18 cellular contexts compared by ENCODE assay signal in the genomic region with DNA sequence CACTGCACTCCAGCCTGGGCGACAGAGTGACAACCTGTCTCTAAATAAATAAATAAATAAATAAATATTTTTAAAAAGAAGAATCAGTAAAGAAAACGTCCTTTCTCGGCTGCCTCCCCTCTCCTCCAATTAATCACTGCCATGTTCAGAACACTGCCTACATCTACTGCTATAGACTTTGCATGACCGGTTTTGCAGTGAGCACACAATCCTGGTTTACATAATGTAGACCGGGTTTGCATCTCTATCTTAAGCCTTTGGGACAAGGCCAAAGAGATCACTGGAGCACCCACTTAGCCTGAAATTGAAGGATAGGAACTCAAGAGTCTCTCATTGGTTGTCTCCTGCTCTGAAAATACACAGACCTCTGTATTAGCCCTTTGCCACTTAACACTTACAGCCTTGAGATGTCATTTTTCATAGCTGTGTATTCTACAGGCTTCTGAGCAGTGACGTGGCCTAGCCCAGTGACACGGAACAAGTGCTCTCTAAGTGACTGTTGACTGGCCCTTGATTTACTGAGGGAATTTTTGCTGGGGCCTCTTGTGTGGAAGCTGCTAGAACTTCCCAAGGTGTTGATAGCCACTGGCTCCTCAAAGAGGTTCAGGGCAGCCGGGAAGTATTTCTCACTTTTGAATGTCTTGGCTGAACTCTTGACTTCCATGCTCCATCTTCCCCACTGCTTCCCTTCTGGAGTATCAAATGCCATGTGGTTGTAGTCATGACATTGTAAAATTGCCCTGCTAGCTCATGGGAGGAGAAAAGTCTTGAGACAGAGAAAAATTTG. TPM values are rescaled to one million over a fixed set of nuclear protein-coding genes. Genes with fewer than 3 reads are reported as not detected.
A peak's percentile ranks its signal among the peaks of the same experiment; 100 is the strongest.
DNase-seq lines count a peak whose midpoint lies in the region; ATAC-seq and TF ChIP-seq lines count a peak whose summit lies in the region.
"Had no signal": no experiment of that assay in that cellular context is flagged by ENCODE, and none has a peak within 500 bp of the region (broad histone marks: within the 10 kb centered on the region; RNA-seq: fewer than 3 reads in every experiment).

No MANE protein-coding gene starts in this region.

- H3K9me3 Mint-ChIP-seq in glutamatergic neuron (ENCODE audit: unreplicated experiment) = peaks cover 2% of the 10 kb centered on the region

- no peaks in the 10 kb centered on the region for H3K27me3 Mint-ChIP-seq in glutamatergic neuron (ENCODE audit: unreplicated experiment)

- no peak overlapping the region for H3K4me3 Mint-ChIP-seq in glutamatergic neuron (ENCODE audit: unreplicated experiment)
- H3K4me3 Mint-ChIP-seq: activated naive CD8-positive, alpha-beta T cell treated with anti-CD3 and anti-CD28 coated beads for 36 hours had no signal

- DNase-seq in AG08396 (ENCODE audit: low spot score) (peak; percentile 18), HK-2 (ENCODE audit: unreplicated experiment) (peak; percentile 44), astrocyte of the hippocampus (ENCODE audit: low read depth, low spot score) (peak; percentile 17), iris pigment epithelial cell (ENCODE audit: low read depth) (peak; percentile 47), superior temporal gyrus (ENCODE audit: extremely low spot score) (no peak), glutamatergic neuron (no peak)
- no peak for DNase-seq in stimulated activated CD4-positive, alpha-beta T cell treated with anti-CD3 and anti-CD28 coated beads, Interleukin-15, amount 100 ng/mL, for 24 hours
- DNase-seq: activated CD4-positive, CD25-positive, alpha-beta regulatory T cell treated with anti-CD3 and anti-CD28 coated beads, Interleukin-2, amount 50 U/mL, for 72 hours; activated naive CD8-positive, alpha-beta T cell treated with anti-CD3 and anti-CD28 coated beads for 36 hours; cortex of kidney; GF-D8; MV-4-11; NCI-H446 treated with DMSO at 0.1 percent for 48 hours; pancreas had no signal

- TF ChIP-seq CTCF in glutamatergic neuron (IDR thresholded peaks at IDR 0.05; ENCODE audit: partially characterized antibody, unreplicated experiment) = no peak

- no peaks in the 10 kb centered on the region for H3K4me1 Mint-ChIP-seq in glutamatergic neuron (ENCODE audit: low read depth, unreplicated experiment)
- H3K4me1 Mint-ChIP-seq: activated naive CD8-positive, alpha-beta T cell treated with anti-CD3 and anti-CD28 coated beads for 36 hours had no signal

- ATAC-seq in GM21367 (IDR thresholded peaks at IDR 0.05; ENCODE audit: unreplicated experiment) = no peak
- ATAC-seq: esophagus mucosa, Panc1, pancreas had no signal

- H3K36me3 Mint-ChIP-seq in glutamatergic neuron (ENCODE audit: unreplicated experiment) = peaks cover 6% of the 10 kb centered on the region
- H3K36me3 Mint-ChIP-seq: activated naive CD8-positive, alpha-beta T cell treated with anti-CD3 and anti-CD28 coated beads for 36 hours had no signal

- no peak overlapping the region for H3K27ac Mint-ChIP-seq in glutamatergic neuron (ENCODE audit: unreplicated experiment)
- H3K27ac Mint-ChIP-seq: activated naive CD8-positive, alpha-beta T cell treated with anti-CD3 and anti-CD28 coated beads for 36 hours had no signal

RNA-seq across cellular contexts. Expression of gene CCBE1, which starts 45.3 kb away (rescaled TPM):
- 0.81 TPM for total RNA-seq in glutamatergic neuron (ENCODE audit: unreplicated experiment)
- total RNA-seq: activated naive CD8-positive, alpha-beta T cell treated with anti-CD3 and anti-CD28 coated beads for 36 hours; T-helper 1 cell treated with Interleukin-12 subunit alpha and Interleukin-12 subunit beta and Interleukin-4 antibody, amounts not matched to agents 30 ng/mL and 1 ng/mL, for 36 hours had no signal

Comparison
In these comparisons a context has a peak if more than half of its experiments do, and no peak if none do; other contexts are left out.
1. DNase-seq: peak in AG08396 (single experiment), HK-2 (single experiment), astrocyte of the hippocampus (single experiment) and iris pigment epithelial cell (single experiment); none in stimulated activated CD4-positive, alpha-beta T cell treated with anti-CD3 and anti-CD28 coated beads, Interleukin-15, amount 100 ng/mL, for 24 hours (single experiment), superior temporal gyrus (single experiment) and glutamatergic neuron (single experiment).